ENCODE assay signal across 1 cellular context in the genomic region with DNA sequence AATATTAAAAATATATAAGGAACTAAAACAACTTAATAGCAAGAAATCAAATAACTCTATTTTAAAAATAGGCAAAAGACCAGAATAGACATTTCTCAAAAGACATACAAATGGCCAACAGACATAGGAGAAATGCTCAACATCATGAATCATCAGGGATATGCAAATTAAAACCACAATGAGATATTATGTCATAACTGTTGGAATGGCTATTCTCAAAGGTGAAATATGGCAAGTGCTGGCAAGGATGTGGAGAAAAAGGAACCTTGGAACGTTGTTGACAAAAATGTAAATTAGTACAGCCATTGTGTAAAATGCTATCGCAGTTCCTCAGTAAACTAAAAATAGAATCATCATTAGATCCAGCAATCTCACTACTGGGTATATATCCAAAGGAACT.
TF ChIP-seq lines count a peak whose summit lies in the region.

No MANE protein-coding gene starts in this region.

TF ChIP-seq in IMR-90, 13 proteins besides CTCF, POLR2A, EP300 and RAD21 (continued from another document):
- TF ChIP-seq, protein P1, sequence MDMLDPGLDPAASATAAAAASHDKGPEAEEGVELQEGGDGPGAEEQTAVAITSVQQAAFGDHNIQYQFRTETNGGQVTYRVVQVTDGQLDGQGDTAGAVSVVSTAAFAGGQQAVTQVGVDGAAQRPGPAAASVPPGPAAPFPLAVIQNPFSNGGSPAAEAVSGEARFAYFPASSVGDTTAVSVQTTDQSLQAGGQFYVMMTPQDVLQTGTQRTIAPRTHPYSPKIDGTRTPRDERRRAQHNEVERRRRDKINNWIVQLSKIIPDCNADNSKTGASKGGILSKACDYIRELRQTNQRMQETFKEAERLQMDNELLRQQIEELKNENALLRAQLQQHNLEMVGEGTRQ (IDR thresholded peaks at IDR 0.05; ENCODE audit: low read depth, low read length) = no peak
- TF ChIP-seq BHLHE40 (IDR thresholded peaks at IDR 0.05; ENCODE audit: low read depth, low read length) = no peak
TF ChIP-seq in IMR-90: peak in this region for 0.
